Comparison of ENCODE assay signal across 11 cellular contexts in genomic region chr12:115354476-115354890, GRCh38.
DNase-seq lines count a peak whose midpoint lies in the region; ATAC-seq lines count a peak whose summit lies in the region.
"Had no signal": no experiment of that assay in that cellular context is flagged by ENCODE, and none has a peak within 500 bp of the region (broad histone marks: within the 10 kb centered on the region; RNA-seq: fewer than 3 reads in every experiment).

No MANE protein-coding gene starts in this region.

- POLR2A ChIA-PET in T-cell (lab: Charles Lee): no interaction called here

- peaks cover 5 to 9% (median 8%) of the 10 kb centered on the region in 3 donors for H3K9me3 Mint-ChIP-seq in T-cell

- H3K4me3 Mint-ChIP-seq in T-cell: no peak overlapping the region

- peak; percentile 9 for ATAC-seq in stimulated activated naive CD8-positive, alpha-beta T cell treated with anti-CD3 and anti-CD28 coated beads, Interleukin-15, Interleukin-2, amounts not matched to agents 100 U/mL and 50 U/mL, for 24 hours
- no peak for ATAC-seq in GM21381 (IDR thresholded peaks at IDR 0.05; ENCODE audit: unreplicated experiment)
- ATAC-seq in T-cell (replicated peaks in 1 of 4): no peak

- H3K4me1 Mint-ChIP-seq in T-cell: no peaks in the 10 kb centered on the region

- CTCF ChIA-PET in T-cell (lab: Charles Lee): no interaction called here

- no peak overlapping the region for H3K27ac Mint-ChIP-seq in T-cell

- H3K27me3 Mint-ChIP-seq in T-cell: no peaks in the 10 kb centered on the region

- peak; percentile 7 for DNase-seq in GM19240 (ENCODE audit: insufficient read length, low spot score)
- peak; percentile 50 for DNase-seq in OCI-M1 (lab: John Stamatoyannopoulos, UW)
- DNase-seq in fibroblast of peridontal ligament (ENCODE audit: extremely low read depth): peak; percentile 35
- no peak for DNase-seq in stimulated activated naive CD8-positive, alpha-beta T cell treated with anti-CD3 and anti-CD28 coated beads, Interleukin-15, Interleukin-2, amounts not matched to agents 100 U/mL and 50 U/mL, for 24 hours
- no peak for DNase-seq in NCI-H2196 (lab: John Stamatoyannopoulos, UW; ENCODE audit: unreplicated experiment)
- no peak for DNase-seq in T-cell
- DNase-seq in AG08396 (ENCODE audit: low spot score): no peak
- DNase-seq: activated T-cell treated with anti-CD3 and anti-CD28 coated beads, Interleukin-2, amount 50 U/mL, for 1 hour; NCI-H526; stimulated activated CD4-positive, alpha-beta T cell treated with anti-CD3 and anti-CD28 coated beads, Interleukin-2, amount 100 ng/mL, for 24 hours had no signal

- H3K36me3 Mint-ChIP-seq in T-cell: no peaks in the 10 kb centered on the region

Comparison
In these comparisons a context has a peak if more than half of its experiments do, and no peak if none do; other contexts are left out.
1. DNase-seq: peak in GM19240 (single experiment), OCI-M1 (single experiment) and fibroblast of peridontal ligament (single experiment); none in stimulated activated naive CD8-positive, alpha-beta T cell treated with anti-CD3 and anti-CD28 coated beads, Interleukin-15, Interleukin-2, amounts not matched to agents 100 U/mL and 50 U/mL, for 24 hours (single experiment), NCI-H2196 (single experiment), T-cell (0 of 34) and AG08396 (single experiment).